20 cellular contexts compared by ENCODE assay signal in genomic region chr17:35476283-35476820, GRCh38. TPM values are rescaled to one million over a fixed set of nuclear protein-coding genes. Genes with fewer than 3 reads are reported as not detected.
DNase-seq lines count a peak whose midpoint lies in the region; ATAC-seq and TF ChIP-seq lines count a peak whose summit lies in the region.
"Had no signal": no experiment of that assay in that cellular context is flagged by ENCODE, and none has a peak within 500 bp of the region (broad histone marks: within the 10 kb centered on the region; RNA-seq: fewer than 3 reads in every experiment).

No MANE protein-coding gene starts in this region.

- H3K27ac Mint-ChIP-seq in activated naive CD8-positive, alpha-beta T cell = peak overlapping the region; percentile 34
- no peak overlapping the region for H3K27ac Mint-ChIP-seq in activated naive CD8-positive, alpha-beta T cell treated with anti-CD3 and anti-CD28 coated beads, Interleukin-2, amount 50 U/mL, for 24 hours
- peak overlapping the region; percentile 79 for H3K27ac Mint-ChIP-seq in central memory CD8-positive, alpha-beta T cell (ENCODE audit: low read depth)

- H3K4me1 Mint-ChIP-seq in activated naive CD8-positive, alpha-beta T cell (ENCODE audit: low read depth) = peaks cover 34% of the 10 kb centered on the region
- H3K4me1 Mint-ChIP-seq in activated naive CD8-positive, alpha-beta T cell treated with anti-CD3 and anti-CD28 coated beads, Interleukin-2, amount 50 U/mL, for 24 hours = peaks cover 6% of the 10 kb centered on the region
- H3K4me1 Mint-ChIP-seq in central memory CD8-positive, alpha-beta T cell = peaks cover 58% of the 10 kb centered on the region

- H3K4me3 ChIP-seq in HEK293 (ENCODE audit: low read depth, low read length) (no peak overlapping the region), upper lobe of left lung (no peak overlapping the region)

- TF ChIP-seq POLR2A in upper lobe of left lung (IDR thresholded peaks at IDR 0.05) = no peak
- TF ChIP-seq POLR2A in erythroblast (IDR thresholded peaks at IDR 0.05; ENCODE audit: low read length) = no peak

- no peaks in the 10 kb centered on the region for H3K27me3 ChIP-seq in upper lobe of left lung

- TF ChIP-seq CTCF in HEK293 (tag by site-specific recombination; IDR thresholded peaks at IDR 0.05) (no peak), upper lobe of left lung (IDR thresholded peaks at IDR 0.05) (no peak)

- no peak for TF ChIP-seq EP300 in upper lobe of left lung (IDR thresholded peaks at IDR 0.05)

- DNase-seq in activated naive CD8-positive, alpha-beta T cell treated with anti-CD3 and anti-CD28 coated beads, Interleukin-2, amount 50 U/mL, for 24 hours = no peak
- DNase-seq in central memory CD8-positive, alpha-beta T cell (ENCODE audit: low spot score in 2 of 2) = no peak
- DNase-seq in upper lobe of left lung (no peak), erythroblast (lab: John Stamatoyannopoulos, UW) (no peak)
- DNase-seq: ACHN, C1 segment of cervical spinal cord, COR-L47, DMS 273 treated with DMSO at 0.1 percent for 48 hours, DND-41, IMR-90, NCI-H1417 treated with DMSO at 0.1 percent for 48 hours, NCI-H187 treated with DMSO at 0.1 percent for 48 hours, NCI-H345, NCI-H526, PC-3, RPMI8226, SHP77 treated with DMSO at 0.1 percent for 48 hours had no signal

- CTCF ChIA-PET in HEK293 (lab: Yijun Ruan, JAX) = interaction anchor here (0.7 kb wide), 1 partner anchor 163 kb away, joined by 4 read pairs; no protein-coding TSS in a partner anchor

- 69 to 74% methylated on average over 2 of the region's 2 CpGs for WGBS in upper lobe of left lung, 2 donors

- H3K36me3 ChIP-seq in HEK293 (ENCODE audit: control insufficient read depth in 2 of 2, insufficient read depth in 1 of 2, low read length in 2 of 2) (no peaks in the 10 kb centered on the region), upper lobe of left lung (no peaks in the 10 kb centered on the region)

- POLR2A ChIA-PET in HEK293 (lab: Yijun Ruan, JAX) = no interaction called here

- H3K27ac ChIP-seq in HEK293 (ENCODE audit: extremely low read depth, low read depth, low read length) = no peak overlapping the region
- no peak overlapping the region for H3K27ac ChIP-seq in upper lobe of left lung

- H3K9me3 ChIP-seq in HEK293 (ENCODE audit: control insufficient read depth, insufficient read depth, low read depth, low read length) (no peaks in the 10 kb centered on the region), upper lobe of left lung (peaks cover 0 to 3% (median 0%) of the 10 kb centered on the region in 4 donors)

- H3K36me3 Mint-ChIP-seq in activated naive CD8-positive, alpha-beta T cell = peaks cover 56% of the 10 kb centered on the region
- H3K36me3 Mint-ChIP-seq in activated naive CD8-positive, alpha-beta T cell treated with anti-CD3 and anti-CD28 coated beads, Interleukin-2, amount 50 U/mL, for 24 hours (ENCODE audit: low read depth) = peaks cover 78% of the 10 kb centered on the region
- peaks cover 40% of the 10 kb centered on the region for H3K36me3 Mint-ChIP-seq in central memory CD8-positive, alpha-beta T cell (ENCODE audit: insufficient read depth)

- no peaks in the 10 kb centered on the region for H3K27me3 Mint-ChIP-seq in activated naive CD8-positive, alpha-beta T cell
- no peaks in the 10 kb centered on the region for H3K27me3 Mint-ChIP-seq in activated naive CD8-positive, alpha-beta T cell treated with anti-CD3 and anti-CD28 coated beads, Interleukin-2, amount 50 U/mL, for 24 hours
- no peaks in the 10 kb centered on the region for H3K27me3 Mint-ChIP-seq in central memory CD8-positive, alpha-beta T cell

- H3K9me3 Mint-ChIP-seq in activated naive CD8-positive, alpha-beta T cell (ENCODE audit: low read depth) = peaks cover 19% of the 10 kb centered on the region
- peaks cover 35% of the 10 kb centered on the region for H3K9me3 Mint-ChIP-seq in activated naive CD8-positive, alpha-beta T cell treated with anti-CD3 and anti-CD28 coated beads, Interleukin-2, amount 50 U/mL, for 24 hours
- H3K9me3 Mint-ChIP-seq in central memory CD8-positive, alpha-beta T cell = peaks cover 4% of the 10 kb centered on the region

- H3K4me1 ChIP-seq in HEK293 (ENCODE audit: control insufficient read depth, insufficient read depth, low read length) = no peaks in the 10 kb centered on the region
- H3K4me1 ChIP-seq in upper lobe of left lung = no peaks in the 10 kb centered on the region

- H3K4me3 Mint-ChIP-seq in activated naive CD8-positive, alpha-beta T cell = no peak overlapping the region
- H3K4me3 Mint-ChIP-seq in activated naive CD8-positive, alpha-beta T cell treated with anti-CD3 and anti-CD28 coated beads, Interleukin-2, amount 50 U/mL, for 24 hours = no peak overlapping the region
- H3K4me3 Mint-ChIP-seq in central memory CD8-positive, alpha-beta T cell = no peak overlapping the region

- no peak for ATAC-seq in activated naive CD8-positive, alpha-beta T cell treated with anti-CD3 and anti-CD28 coated beads, Interleukin-2, amount 50 U/mL, for 24 hours
- no peak for ATAC-seq in central memory CD8-positive, alpha-beta T cell (replicated peaks; ENCODE audit: extremely low read depth, poor library complexity, severe bottlenecking)
- ATAC-seq in upper lobe of left lung (ENCODE audit: low FRiP score in 2 of 2) (no peak), GM18502 (IDR thresholded peaks at IDR 0.05; ENCODE audit: poor library complexity, unreplicated experiment) (no peak)
- ATAC-seq: PC-3 had no signal

TF ChIP-seq in HEK293, 187 proteins besides CTCF, POLR2A, EP300 and RAD21:
- peak; percentile 54; the same call in 1 of the 2 replicates for TF ChIP-seq ZNF366 (tag by site-specific recombination; conservative IDR thresholded peaks at IDR 0.05)
- no peak for TF ChIP-seq ZNF23 (tag by site-specific recombination; IDR thresholded peaks at IDR 0.05; ENCODE audit: borderline replicate concordance)
TF ChIP-seq in HEK293: peak in this region for 1.

RNA-seq across cellular contexts. Expression of gene SLFN13, which starts 27.8 kb away (rescaled TPM):
- total RNA-seq in upper lobe of left lung = 10 to 100 TPM in 4 of 6 donors, 1 to 10 TPM in 2; 9.1 to 46.8 (median 19.2) TPM

RNA-seq across cellular contexts. Expression of gene SLFN12, which starts 44.1 kb away (rescaled TPM):
- 10 to 100 TPM in 5 of 6 donors, 1 to 10 TPM in 1; 7.0 to 26.2 (median 12.3) TPM for total RNA-seq in upper lobe of left lung
- total RNA-seq: PC-3 had no signal
